ENCODE assay signal across 16 cellular contexts in genomic region chr2:2707111-2708035, GRCh38.
DNase-seq lines count a peak whose midpoint lies in the region; ATAC-seq lines count a peak whose summit lies in the region.
"Had no signal": no experiment of that assay in that cellular context is flagged by ENCODE, and none has a peak within 500 bp of the region (broad histone marks: within the 10 kb centered on the region; RNA-seq: fewer than 3 reads in every experiment).

No MANE protein-coding gene starts in this region.

- no peak overlapping the region for H3K4me3 Mint-ChIP-seq in activated naive CD4-positive, alpha-beta T cell treated with anti-CD3 and anti-CD28 coated beads for 36 hours
- no peak overlapping the region for H3K4me3 Mint-ChIP-seq in activated naive CD4-positive, alpha-beta T cell treated with anti-CD3 and anti-CD28 coated beads, Interleukin-2, amount 10 ng/mL, durations not matched to agents 7 days and 5 days

- H3K4me3 ChIP-seq in aorta (ENCODE audit: low read length in 2 of 2): no peak overlapping the region
- H3K4me3 ChIP-seq: ascending aorta, mucosa of descending colon, pancreas had no signal

- H3K27me3 ChIP-seq in aorta (ENCODE audit: control insufficient read depth in 1 of 2, insufficient read depth in 2 of 2, low read length in 1 of 2): no peaks in the 10 kb centered on the region
- H3K27me3 ChIP-seq: ascending aorta had no signal

- no peaks in the 10 kb centered on the region for H3K36me3 ChIP-seq in aorta (ENCODE audit: control insufficient read depth in 1 of 2, insufficient read depth in 2 of 2, low read length in 1 of 2)
- H3K36me3 ChIP-seq: ascending aorta, pancreas had no signal

- ATAC-seq in aorta (ENCODE audit: low FRiP score): no peak
- ATAC-seq in HG03354 (IDR thresholded peaks at IDR 0.05; ENCODE audit: poor library complexity, severe bottlenecking, unreplicated experiment): no peak
- ATAC-seq: mucosa of descending colon, pancreas had no signal

- H3K27ac ChIP-seq in aorta (ENCODE audit: low read depth in 1 of 2, low read length in 2 of 2): no peak overlapping the region
- H3K27ac ChIP-seq: ascending aorta, pancreas had no signal

- no peak for DNase-seq in activated naive CD4-positive, alpha-beta T cell treated with anti-CD3 and anti-CD28 coated beads for 36 hours
- no peak for DNase-seq in activated naive CD4-positive, alpha-beta T cell treated with anti-CD3 and anti-CD28 coated beads, Interleukin-2, amount 10 ng/mL, durations not matched to agents 7 days and 5 days
- DNase-seq in NCI-H345 treated with DMSO at 0.1 percent for 48 hours (lab: John Stamatoyannopoulos, UW; ENCODE audit: unreplicated experiment) (peak; percentile 67), inferior parietal cortex (ENCODE audit: extremely low spot score) (peak; percentile 33), COLO829 (ENCODE audit: low spot score) (no peak), aorta (no peak)
- no peak for DNase-seq in activated CD4-positive, CD25-positive, alpha-beta regulatory T cell (lab: John Stamatoyannopoulos, UW)
- DNase-seq: cortex of kidney, kidney glomerular epithelial cell, mucosa of descending colon, NCI-H2171 treated with DMSO at 0.1 percent for 48 hours, pancreas, SK-N-SH had no signal

- no peaks in the 10 kb centered on the region for H3K9me3 ChIP-seq in aorta (ENCODE audit: control insufficient read depth, low read length)
- H3K9me3 ChIP-seq: ascending aorta, mucosa of descending colon, pancreas, SK-N-SH had no signal

- no peaks in the 10 kb centered on the region for H3K36me3 Mint-ChIP-seq in activated naive CD4-positive, alpha-beta T cell treated with anti-CD3 and anti-CD28 coated beads for 36 hours (ENCODE audit: low read depth)
- no peaks in the 10 kb centered on the region for H3K36me3 Mint-ChIP-seq in activated naive CD4-positive, alpha-beta T cell treated with anti-CD3 and anti-CD28 coated beads, Interleukin-2, amount 10 ng/mL, durations not matched to agents 7 days and 5 days

- no peaks in the 10 kb centered on the region for H3K27me3 Mint-ChIP-seq in activated naive CD4-positive, alpha-beta T cell treated with anti-CD3 and anti-CD28 coated beads for 36 hours (ENCODE audit: low read depth)
- H3K27me3 Mint-ChIP-seq in activated naive CD4-positive, alpha-beta T cell treated with anti-CD3 and anti-CD28 coated beads, Interleukin-2, amount 10 ng/mL, durations not matched to agents 7 days and 5 days: no peaks in the 10 kb centered on the region

- H3K4me1 Mint-ChIP-seq in activated naive CD4-positive, alpha-beta T cell treated with anti-CD3 and anti-CD28 coated beads for 36 hours (ENCODE audit: low read depth): peaks cover 23% of the 10 kb centered on the region
- peaks cover 17% of the 10 kb centered on the region for H3K4me1 Mint-ChIP-seq in activated naive CD4-positive, alpha-beta T cell treated with anti-CD3 and anti-CD28 coated beads, Interleukin-2, amount 10 ng/mL, durations not matched to agents 7 days and 5 days

- CTCF ChIA-PET in activated naive CD4-positive, alpha-beta T cell treated with anti-CD3 and anti-CD28 coated beads for 36 hours (lab: Charles Lee): no interaction called here
- CTCF ChIA-PET in activated naive CD4-positive, alpha-beta T cell treated with anti-CD3 and anti-CD28 coated beads, Interleukin-2, amount 10 ng/mL, durations not matched to agents 7 days and 5 days (lab: Charles Lee): interaction anchor here (1.1 kb wide), 1 partner anchor 9 kb away, joined by 3 read pairs; no protein-coding TSS in a partner anchor

- WGBS in aorta, 2 donors: 50 to 54% methylated on average over 19 of the region's 19 CpGs

- peak overlapping the region; percentile 46 for H3K27ac Mint-ChIP-seq in activated naive CD4-positive, alpha-beta T cell treated with anti-CD3 and anti-CD28 coated beads for 36 hours
- H3K27ac Mint-ChIP-seq in activated naive CD4-positive, alpha-beta T cell treated with anti-CD3 and anti-CD28 coated beads, Interleukin-2, amount 10 ng/mL, durations not matched to agents 7 days and 5 days: no peak overlapping the region
- H3K27ac Mint-ChIP-seq: activated T-helper 2 cell treated with anti-CD3 and anti-CD28 coated beads, Interferon-gamma antibody, Interleukin-2, Interleukin-4, amounts not matched to agents 10 μg/mL and 5 μg/mL and 100 μg/mL, durations not matched to agents 14 hours and 24 hours and 36 hours had no signal

- intact Hi-C loops in activated naive CD4-positive, alpha-beta T cell treated with anti-CD3 and anti-CD28 coated beads for 36 hours (cut with micrococcal nuclease): no loop called here
- intact Hi-C loops in aorta (cut with DNase I): no loop called here

- H3K9me3 Mint-ChIP-seq in activated naive CD4-positive, alpha-beta T cell treated with anti-CD3 and anti-CD28 coated beads for 36 hours: no peaks in the 10 kb centered on the region
- no peaks in the 10 kb centered on the region for H3K9me3 Mint-ChIP-seq in activated naive CD4-positive, alpha-beta T cell treated with anti-CD3 and anti-CD28 coated beads, Interleukin-2, amount 10 ng/mL, durations not matched to agents 7 days and 5 days
- H3K9me3 Mint-ChIP-seq: activated T-helper 2 cell treated with anti-CD3 and anti-CD28 coated beads, Interferon-gamma antibody, Interleukin-2, Interleukin-4, amounts not matched to agents 10 μg/mL and 5 μg/mL and 100 μg/mL, durations not matched to agents 14 hours and 24 hours and 36 hours had no signal

- H3K4me1 ChIP-seq in aorta (ENCODE audit: control insufficient read depth in 1 of 2, insufficient read depth in 2 of 2, low read length in 2 of 2): no peaks in the 10 kb centered on the region
- H3K4me1 ChIP-seq: ascending aorta, pancreas had no signal

Comparison
In these comparisons a context has a peak if more than half of its experiments do, and no peak if none do; other contexts are left out.
1. DNase-seq: peak in NCI-H345 treated with DMSO at 0.1 percent for 48 hours (single experiment) and inferior parietal cortex (single experiment); none in activated naive CD4-positive, alpha-beta T cell treated with anti-CD3 and anti-CD28 coated beads for 36 hours (single experiment), activated naive CD4-positive, alpha-beta T cell treated with anti-CD3 and anti-CD28 coated beads, Interleukin-2, amount 10 ng/mL, durations not matched to agents 7 days and 5 days (single experiment), activated CD4-positive, CD25-positive, alpha-beta regulatory T cell (0 of 4), COLO829 (single experiment) and aorta (0 of 2).